Comparison of ENCODE assay signal across 21 cellular contexts in genomic region chr10:96641896-96642295, GRCh38.
"Had no signal": no experiment of that assay in that cellular context is flagged by ENCODE, and none has a peak within 500 bp of the region (broad histone marks: within the 10 kb centered on the region; RNA-seq: fewer than 3 reads in every experiment).

No MANE protein-coding gene starts in this region.

- H3K4me3 Mint-ChIP-seq: activated CD4-positive, alpha-beta T cell treated with anti-CD3 and anti-CD28 coated beads for 36 hours; activated naive CD8-positive, alpha-beta T cell; activated T-cell treated with anti-CD3 and anti-CD28 coated beads, Interleukin-2, amount 50 U/mL, for 24 hours; activated T-helper 17 cell treated with anti-CD3 and anti-CD28 coated beads, Interleukin-2, amount 50 U/mL, for 72 hours; mesothelial cell of epicardium; nephron progenitor cell; WTC11 had no signal

- H3K27ac Mint-ChIP-seq: activated CD4-positive, alpha-beta T cell treated with anti-CD3 and anti-CD28 coated beads for 36 hours; activated naive CD8-positive, alpha-beta T cell; activated T-cell treated with anti-CD3 and anti-CD28 coated beads, Interleukin-2, amount 50 U/mL, for 24 hours; activated T-helper 17 cell treated with anti-CD3 and anti-CD28 coated beads, Interleukin-2, amount 50 U/mL, for 72 hours; mesothelial cell of epicardium; nephron progenitor cell; WTC11 had no signal

- H3K27me3 ChIP-seq: left lung, upper lobe of left lung had no signal

- H3K9me3 Mint-ChIP-seq: activated T-cell treated with anti-CD3 and anti-CD28 coated beads, Interleukin-2, amount 50 U/mL, for 24 hours; activated T-helper 17 cell treated with anti-CD3 and anti-CD28 coated beads, Interleukin-2, amount 50 U/mL, for 72 hours; mesothelial cell of epicardium; WTC11 had no signal

- H3K36me3 ChIP-seq: upper lobe of left lung had no signal

- H3K27ac ChIP-seq: left lung, upper lobe of left lung had no signal

- H3K4me1 Mint-ChIP-seq: WTC11 had no signal

- H3K36me3 Mint-ChIP-seq: activated naive CD8-positive, alpha-beta T cell; mesothelial cell of epicardium; WTC11 had no signal

- H3K4me3 ChIP-seq: left lung, upper lobe of left lung had no signal

- H3K27me3 Mint-ChIP-seq: activated CD4-positive, alpha-beta T cell treated with anti-CD3 and anti-CD28 coated beads for 36 hours; activated naive CD8-positive, alpha-beta T cell; activated T-cell treated with anti-CD3 and anti-CD28 coated beads, Interleukin-2, amount 50 U/mL, for 24 hours; activated T-helper 17 cell treated with anti-CD3 and anti-CD28 coated beads, Interleukin-2, amount 50 U/mL, for 72 hours had no signal

- ATAC-seq: activated CD4-positive, alpha-beta T cell treated with anti-CD3 and anti-CD28 coated beads for 36 hours; activated T-helper 17 cell treated with anti-CD3 and anti-CD28 coated beads, Interleukin-2, amount 50 U/mL, for 72 hours; esophagus mucosa; left lung; sciatic nerve had no signal

- DNase-seq: activated CD4-positive, alpha-beta T cell treated with anti-CD3 and anti-CD28 coated beads for 36 hours; activated CD4-positive, alpha-beta T cell treated with anti-CD3 and anti-CD28 coated beads, Interleukin-2, amount 50 U/mL, for 4 hours; activated CD8-positive, alpha-beta memory T cell treated with anti-CD3 and anti-CD28 coated beads for 24 hours; activated CD8-positive, alpha-beta memory T cell treated with anti-CD3 and anti-CD28 coated beads, Interleukin-2, amount 50 U/mL, for 4 hours; activated T-cell treated with anti-CD3 and anti-CD28 coated beads, Interleukin-2, amount 50 U/mL, for 24 hours; dermis blood vessel endothelial cell; effector CD8-positive, alpha-beta T cell; foreskin melanocyte; left lung; nephron progenitor cell; small intestine; stimulated activated CD4-positive, alpha-beta T cell treated with anti-CD3 and anti-CD28 coated beads, Interleukin-15, amount 100 ng/mL, for 24 hours; stimulated activated naive CD4-positive, alpha-beta T cell; T-helper 9 cell; upper lobe of left lung had no signal

- H3K9me3 ChIP-seq: left lung, upper lobe of left lung had no signal
